8 cellular contexts compared by ENCODE assay signal in the genomic region with DNA sequence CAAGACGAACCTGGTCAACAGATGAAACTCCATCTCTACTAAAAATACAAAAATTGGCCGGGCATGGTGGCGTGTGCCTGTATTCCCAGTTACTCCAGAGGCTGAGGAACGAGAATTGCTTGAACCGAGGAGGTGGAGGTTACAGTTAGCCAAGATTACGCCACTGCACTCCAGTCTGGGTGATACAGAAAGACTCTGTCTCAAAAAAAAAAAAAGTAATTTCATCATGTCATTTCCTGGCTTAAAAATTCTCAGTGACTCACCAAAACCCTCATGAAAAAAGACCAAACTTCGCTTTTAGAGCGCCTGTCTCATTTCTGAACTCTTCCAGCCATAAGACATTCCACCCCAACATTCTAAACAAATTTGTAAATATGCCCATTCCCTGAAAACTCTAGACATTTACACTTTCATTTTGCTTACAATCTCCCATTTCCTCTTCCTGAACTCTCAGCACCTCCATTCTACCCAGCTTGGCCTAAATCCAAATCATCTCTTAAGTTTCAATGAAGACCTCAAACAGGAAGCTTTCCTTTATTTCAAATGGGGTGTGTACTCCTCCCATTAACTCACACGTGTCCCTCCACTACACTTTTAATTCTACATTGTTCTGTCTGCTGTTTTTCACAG. TPM values are rescaled to one million over a fixed set of nuclear protein-coding genes. Genes with fewer than 3 reads are reported as not detected.
DNase-seq lines count a peak whose midpoint lies in the region; ATAC-seq and TF ChIP-seq lines count a peak whose summit lies in the region.

No MANE protein-coding gene starts in this region.

- no peak for ATAC-seq in GM18519 (IDR thresholded peaks at IDR 0.05; ENCODE audit: low FRiP score, unreplicated experiment)

- peak overlapping the region; percentile 64 for H2AFZ ChIP-seq in fibroblast of lung (ENCODE audit: low read length)

- intact Hi-C loops in stomach (cut with DNase I; ENCODE audit: low total_unique reads) = no loop called here

- H3K27ac ChIP-seq in fibroblast of lung (ENCODE audit: insufficient read depth, low read length) = peak overlapping the region; percentile 91
- H3K27ac ChIP-seq in stomach = peak overlapping the region in 4 of 5 donors; percentile 13 to 81 (median 58)
- no peak overlapping the region for H3K27ac ChIP-seq in substantia nigra (ENCODE audit: low read depth, low read length, poor library complexity, severe bottlenecking)

- no peaks in the 10 kb centered on the region for H3K79me2 ChIP-seq in fibroblast of lung (ENCODE audit: control insufficient read depth, insufficient read depth, low read length)

- H3K4me2 ChIP-seq in fibroblast of lung (ENCODE audit: extremely low read depth, insufficient read depth, low read length) = peak overlapping the region; percentile 72

- peak; percentile 8 to 9 for DNase-seq in activated CD4-positive, alpha-beta T cell treated with anti-CD3 and anti-CD28 coated beads for 4 hours
- DNase-seq in activated CD4-positive, alpha-beta T cell treated with anti-CD3 and anti-CD28 coated beads for 1 hour = no peak
- DNase-seq in SKM-1 treated with dmso at 0.1 percent for 144 hours (lab: John Stamatoyannopoulos, UW; ENCODE audit: unreplicated experiment) (peak; percentile 67), fibroblast of lung (ENCODE audit: low read depth in 2 of 2) (peak; percentile 88 to 92), stomach (no peak), NCI-H446 treated with DMSO at 0.1 percent for 48 hours (lab: John Stamatoyannopoulos, UW) (no peak), substantia nigra (lab: John Stamatoyannopoulos, UW) (no peak)

- H3K4me1 ChIP-seq in fibroblast of lung (ENCODE audit: control insufficient read depth, extremely low read depth, insufficient read depth, low read length) (peaks cover 11% of the 10 kb centered on the region), stomach (peaks cover 0 to 10% (median 2%) of the 10 kb centered on the region in 4 donors)

- no peaks in the 10 kb centered on the region for H3K27me3 ChIP-seq in fibroblast of lung (ENCODE audit: control insufficient read depth, insufficient read depth, low read length)
- no peaks in the 10 kb centered on the region for H3K27me3 ChIP-seq in stomach

- peak overlapping the region; percentile 52 for H3K9ac ChIP-seq in fibroblast of lung (ENCODE audit: insufficient read depth, low read length)

- H3K4me3 ChIP-seq in fibroblast of lung (replicated peaks in 1 of 4; ENCODE audit: control extremely low read depth in 1 of 4, insufficient read depth in 1 of 4, low read depth in 3 of 4, low read length in 4 of 4) = peak overlapping the region in 3 of 4 experiments; percentile 19 to 30 (median 27)
- H3K4me3 ChIP-seq in stomach = no peak overlapping the region

- no peaks in the 10 kb centered on the region for H4K20me1 ChIP-seq in fibroblast of lung (ENCODE audit: control insufficient read depth, extremely low read depth, insufficient read depth, low read length)

- no peaks in the 10 kb centered on the region for H3K9me3 ChIP-seq in fibroblast of lung (ENCODE audit: control insufficient read depth, insufficient read depth, low read depth, low read length)
- no peaks in the 10 kb centered on the region for H3K9me3 ChIP-seq in stomach

- WGBS in stomach, 5 donors = 46 to 65% (median 60%) methylated on average over 8 to 9 of the region's 9 CpGs

- H3K36me3 ChIP-seq in fibroblast of lung (ENCODE audit: control insufficient read depth, insufficient read depth, low read length) = no peaks in the 10 kb centered on the region
- H3K36me3 ChIP-seq in stomach = no peaks in the 10 kb centered on the region

- TF ChIP-seq POLR2A in stomach (IDR thresholded peaks at IDR 0.05) = no peak

- TF ChIP-seq EP300 in stomach (IDR thresholded peaks at IDR 0.05) = no peak

- TF ChIP-seq CTCF in fibroblast of lung (conservative IDR thresholded peaks at IDR 0.05 in 1 of 2, IDR thresholded peaks at IDR 0.05 in 1 of 2; ENCODE audit: low read depth in 1 of 2, low read length in 2 of 2) = no peak
- TF ChIP-seq CTCF in stomach (IDR thresholded peaks at IDR 0.05) = no peak

RNA-seq across cellular contexts. Expression of a gene that starts 50.5 kb away (rescaled TPM):
- total RNA-seq in fibroblast of lung = 31.8 and 50.4 TPM in 2 replicates
- polyA plus RNA-seq in fibroblast of lung = 48.5 and 56.3 TPM in 2 replicates
- polyA plus RNA-seq in fibroblast of lung (2012) = 56.4 and 56.8 TPM in 2 replicates
- polyA minus RNA-seq in fibroblast of lung (ENCODE audit: low replicate concordance) = 64.6 and 78.8 TPM in 2 replicates
- 10 to 100 TPM; 44.9 to 99.3 (median 90.5) TPM for total RNA-seq in stomach
- polyA plus RNA-seq in stomach = 100 to 1,000 TPM in 1 of 3 donors, 10 to 100 TPM in 2; 19.0 to 404 (median 35.9) TPM

Comparison
In these comparisons a context has a peak if more than half of its experiments do, and no peak if none do; other contexts are left out.
1. DNase-seq: peak in activated CD4-positive, alpha-beta T cell treated with anti-CD3 and anti-CD28 coated beads for 4 hours (2 of 2), SKM-1 treated with dmso at 0.1 percent for 144 hours (single experiment) and fibroblast of lung (2 of 2); none in activated CD4-positive, alpha-beta T cell treated with anti-CD3 and anti-CD28 coated beads for 1 hour (single experiment), stomach (single experiment), NCI-H446 treated with DMSO at 0.1 percent for 48 hours (single experiment) and substantia nigra (0 of 49).
2. H3K4me3 ChIP-seq: peak in fibroblast of lung (3 of 4); none in stomach (0 of 4).